In the genomic region with DNA sequence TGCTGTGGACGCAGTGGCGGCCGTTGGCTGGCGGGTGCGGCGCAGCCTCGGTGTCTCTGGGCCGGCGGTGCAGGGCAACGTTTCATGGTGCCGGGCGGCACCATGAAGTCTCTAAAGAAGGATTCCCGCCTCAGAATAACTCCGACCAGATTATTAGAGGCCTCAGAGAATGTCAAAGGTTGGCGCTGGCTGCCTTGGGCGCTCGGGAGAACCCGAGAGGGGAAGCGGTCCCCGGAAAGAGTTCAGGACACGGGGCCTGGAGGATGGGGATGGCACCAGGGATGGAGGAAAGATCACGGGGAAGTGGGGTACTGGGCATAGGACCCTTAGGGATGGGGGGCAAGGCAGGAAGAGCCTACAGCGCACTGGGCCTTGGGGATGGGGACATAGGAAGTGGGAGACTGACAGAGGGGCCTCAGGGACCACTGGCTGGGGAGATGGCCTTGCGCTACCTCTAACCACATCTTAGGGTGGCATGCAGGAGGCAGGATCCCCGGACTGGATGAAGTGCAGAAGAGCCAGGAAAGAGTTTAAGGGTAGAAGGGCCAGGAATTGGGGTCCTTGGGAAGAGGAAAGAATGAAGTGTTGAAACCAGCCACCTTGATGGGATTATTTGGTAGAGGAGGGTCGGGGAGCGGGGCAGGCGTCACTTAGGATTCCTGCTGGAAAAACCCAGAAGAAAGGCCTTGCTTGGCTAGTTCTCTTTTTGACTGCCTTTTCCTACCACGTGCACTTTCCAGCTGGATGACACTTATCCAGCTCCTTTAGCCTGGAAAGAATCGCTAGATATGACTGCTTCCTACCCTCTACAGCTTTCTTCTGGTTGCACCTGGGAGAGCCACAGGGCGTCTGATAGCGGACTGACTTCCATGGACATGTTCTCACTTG, we compare ENCODE assay signal across 1 cellular context.
TF ChIP-seq lines count a peak whose summit lies in the region.

No MANE protein-coding gene starts in this region.

TF ChIP-seq in SK-N-SH, 30 proteins besides CTCF, POLR2A, EP300 and RAD21 (continued from another document):
- TF ChIP-seq, protein P1, sequence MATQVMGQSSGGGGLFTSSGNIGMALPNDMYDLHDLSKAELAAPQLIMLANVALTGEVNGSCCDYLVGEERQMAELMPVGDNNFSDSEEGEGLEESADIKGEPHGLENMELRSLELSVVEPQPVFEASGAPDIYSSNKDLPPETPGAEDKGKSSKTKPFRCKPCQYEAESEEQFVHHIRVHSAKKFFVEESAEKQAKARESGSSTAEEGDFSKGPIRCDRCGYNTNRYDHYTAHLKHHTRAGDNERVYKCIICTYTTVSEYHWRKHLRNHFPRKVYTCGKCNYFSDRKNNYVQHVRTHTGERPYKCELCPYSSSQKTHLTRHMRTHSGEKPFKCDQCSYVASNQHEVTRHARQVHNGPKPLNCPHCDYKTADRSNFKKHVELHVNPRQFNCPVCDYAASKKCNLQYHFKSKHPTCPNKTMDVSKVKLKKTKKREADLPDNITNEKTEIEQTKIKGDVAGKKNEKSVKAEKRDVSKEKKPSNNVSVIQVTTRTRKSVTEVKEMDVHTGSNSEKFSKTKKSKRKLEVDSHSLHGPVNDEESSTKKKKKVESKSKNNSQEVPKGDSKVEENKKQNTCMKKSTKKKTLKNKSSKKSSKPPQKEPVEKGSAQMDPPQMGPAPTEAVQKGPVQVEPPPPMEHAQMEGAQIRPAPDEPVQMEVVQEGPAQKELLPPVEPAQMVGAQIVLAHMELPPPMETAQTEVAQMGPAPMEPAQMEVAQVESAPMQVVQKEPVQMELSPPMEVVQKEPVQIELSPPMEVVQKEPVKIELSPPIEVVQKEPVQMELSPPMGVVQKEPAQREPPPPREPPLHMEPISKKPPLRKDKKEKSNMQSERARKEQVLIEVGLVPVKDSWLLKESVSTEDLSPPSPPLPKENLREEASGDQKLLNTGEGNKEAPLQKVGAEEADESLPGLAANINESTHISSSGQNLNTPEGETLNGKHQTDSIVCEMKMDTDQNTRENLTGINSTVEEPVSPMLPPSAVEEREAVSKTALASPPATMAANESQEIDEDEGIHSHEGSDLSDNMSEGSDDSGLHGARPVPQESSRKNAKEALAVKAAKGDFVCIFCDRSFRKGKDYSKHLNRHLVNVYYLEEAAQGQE (IDR thresholded peaks at IDR 0.05; ENCODE audit: low read depth, low read length) = no peak
